ENCODE assay signal across 1 cellular context in genomic region chr5:126531543-126532120, GRCh38.
A peak's percentile ranks its signal among the peaks of the same experiment; 100 is the strongest.
TF ChIP-seq lines count a peak whose summit lies in the region.

No MANE protein-coding gene starts in this region.

TF ChIP-seq in K562, 482 proteins besides CTCF, POLR2A, EP300 and RAD21 (continued from another document and continues in another):
- TF ChIP-seq POLR2AphosphoS5 (IDR thresholded peaks at IDR 0.05; ENCODE audit: control insufficient read depth, insufficient read depth, low read depth, low read length), result peak; percentile 88
- peak; percentile 51; the same call in 1 of the 2 replicates for TF ChIP-seq SOX6 (IDR thresholded peaks at IDR 0.05)
- no peak for TF ChIP-seq RBM39 (optimal IDR thresholded peaks at IDR 0.05; ENCODE audit: low read depth, low read length)
- TF ChIP-seq NFIC (IDR thresholded peaks at IDR 0.05), result peak; percentile 94
- TF ChIP-seq CBFA2T3 (IDR thresholded peaks at IDR 0.05), result peak; percentile 95
- no peak for TF ChIP-seq SMAD3 (CRISPR knock-in tag; conservative IDR thresholded peaks at IDR 0.05)
- no peak for TF ChIP-seq TCF7 (IDR thresholded peaks at IDR 0.05; ENCODE audit: borderline replicate concordance)
- 0 out of 4 replicates have a peak, but pooled peaks of 1 of the 2 experiments have one; percentile 26 for TF ChIP-seq HDAC1 (IDR thresholded peaks at IDR 0.05)
- TF ChIP-seq ZBTB8A (IDR thresholded peaks at IDR 0.05; ENCODE audit: partially characterized antibody), result no peak
- TF ChIP-seq ETV5 (CRISPR knock-in tag; IDR thresholded peaks at IDR 0.05; ENCODE audit: low read depth), result peak; percentile 74; the same call in 1 of the 2 replicates
- TF ChIP-seq LEF1 (IDR thresholded peaks at IDR 0.05), result peak; percentile 37
- peak; percentile 88 for TF ChIP-seq TEAD4 (IDR thresholded peaks at IDR 0.05; ENCODE audit: low read length)
- TF ChIP-seq TEAD4 (CRISPR knock-in tag; IDR thresholded peaks at IDR 0.05; ENCODE audit: borderline replicate concordance), result no peak
- TF ChIP-seq, protein P1, sequence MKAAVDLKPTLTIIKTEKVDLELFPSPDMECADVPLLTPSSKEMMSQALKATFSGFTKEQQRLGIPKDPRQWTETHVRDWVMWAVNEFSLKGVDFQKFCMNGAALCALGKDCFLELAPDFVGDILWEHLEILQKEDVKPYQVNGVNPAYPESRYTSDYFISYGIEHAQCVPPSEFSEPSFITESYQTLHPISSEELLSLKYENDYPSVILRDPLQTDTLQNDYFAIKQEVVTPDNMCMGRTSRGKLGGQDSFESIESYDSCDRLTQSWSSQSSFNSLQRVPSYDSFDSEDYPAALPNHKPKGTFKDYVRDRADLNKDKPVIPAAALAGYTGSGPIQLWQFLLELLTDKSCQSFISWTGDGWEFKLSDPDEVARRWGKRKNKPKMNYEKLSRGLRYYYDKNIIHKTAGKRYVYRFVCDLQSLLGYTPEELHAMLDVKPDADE (conservative IDR thresholded peaks at IDR 0.05; ENCODE audit: control insufficient read depth, low read depth, low read length), result no peak
- TF ChIP-seq HCFC1 (IDR thresholded peaks at IDR 0.05; ENCODE audit: low read depth, low read length), result no peak
- TF ChIP-seq HDAC2 (IDR thresholded peaks at IDR 0.05), result peak; percentile 21; the same call in 1 of the 2 replicates
- TF ChIP-seq, protein P2, sequence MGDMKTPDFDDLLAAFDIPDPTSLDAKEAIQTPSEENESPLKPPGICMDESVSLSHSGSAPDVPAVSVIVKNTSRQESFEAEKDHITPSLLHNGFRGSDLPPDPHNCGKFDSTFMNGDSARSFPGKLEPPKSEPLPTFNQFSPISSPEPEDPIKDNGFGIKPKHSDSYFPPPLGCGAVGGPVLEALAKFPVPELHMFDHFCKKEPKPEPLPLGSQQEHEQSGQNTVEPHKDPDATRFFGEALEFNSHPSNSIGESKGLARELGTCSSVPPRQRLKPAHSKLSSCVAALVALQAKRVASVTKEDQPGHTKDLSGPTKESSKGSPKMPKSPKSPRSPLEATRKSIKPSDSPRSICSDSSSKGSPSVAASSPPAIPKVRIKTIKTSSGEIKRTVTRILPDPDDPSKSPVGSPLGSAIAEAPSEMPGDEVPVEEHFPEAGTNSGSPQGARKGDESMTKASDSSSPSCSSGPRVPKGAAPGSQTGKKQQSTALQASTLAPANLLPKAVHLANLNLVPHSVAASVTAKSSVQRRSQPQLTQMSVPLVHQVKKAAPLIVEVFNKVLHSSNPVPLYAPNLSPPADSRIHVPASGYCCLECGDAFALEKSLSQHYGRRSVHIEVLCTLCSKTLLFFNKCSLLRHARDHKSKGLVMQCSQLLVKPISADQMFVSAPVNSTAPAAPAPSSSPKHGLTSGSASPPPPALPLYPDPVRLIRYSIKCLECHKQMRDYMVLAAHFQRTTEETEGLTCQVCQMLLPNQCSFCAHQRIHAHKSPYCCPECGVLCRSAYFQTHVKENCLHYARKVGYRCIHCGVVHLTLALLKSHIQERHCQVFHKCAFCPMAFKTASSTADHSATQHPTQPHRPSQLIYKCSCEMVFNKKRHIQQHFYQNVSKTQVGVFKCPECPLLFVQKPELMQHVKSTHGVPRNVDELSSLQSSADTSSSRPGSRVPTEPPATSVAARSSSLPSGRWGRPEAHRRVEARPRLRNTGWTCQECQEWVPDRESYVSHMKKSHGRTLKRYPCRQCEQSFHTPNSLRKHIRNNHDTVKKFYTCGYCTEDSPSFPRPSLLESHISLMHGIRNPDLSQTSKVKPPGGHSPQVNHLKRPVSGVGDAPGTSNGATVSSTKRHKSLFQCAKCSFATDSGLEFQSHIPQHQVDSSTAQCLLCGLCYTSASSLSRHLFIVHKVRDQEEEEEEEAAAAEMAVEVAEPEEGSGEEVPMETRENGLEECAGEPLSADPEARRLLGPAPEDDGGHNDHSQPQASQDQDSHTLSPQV (IDR thresholded peaks at IDR 0.05), result peak; percentile 58
- no peak for TF ChIP-seq YBX1 (IDR thresholded peaks at IDR 0.05)
- TF ChIP-seq NCOR1 (IDR thresholded peaks at IDR 0.05), result peak; percentile 83
- TF ChIP-seq STAT5A (IDR thresholded peaks at IDR 0.05; ENCODE audit: borderline replicate concordance, low read length), result peak; percentile 71
- TF ChIP-seq KLF1 (tag; IDR thresholded peaks at IDR 0.05), result no peak
- no peak for TF ChIP-seq ZNF551 (CRISPR knock-in tag; IDR thresholded peaks at IDR 0.05)
- peak; percentile 43; the same call in 1 of the 2 replicates for TF ChIP-seq RNF2 (IDR thresholded peaks at IDR 0.05)
- no peak for TF ChIP-seq ZNF324 (CRISPR knock-in tag; IDR thresholded peaks at IDR 0.05)
- TF ChIP-seq CCNT2 (IDR thresholded peaks at IDR 0.05; ENCODE audit: borderline replicate concordance, extremely low read depth, insufficient read length, low read depth, low read length), result no peak
- no peak for TF ChIP-seq PYGO2 (tag; IDR thresholded peaks at IDR 0.05)
- TF ChIP-seq BCLAF1 (IDR thresholded peaks at IDR 0.05; ENCODE audit: borderline replicate concordance in 1 of 2, control insufficient read depth in 1 of 2, low read depth in 2 of 2, low read length in 1 of 2), result no peak
- TF ChIP-seq, protein P3, sequence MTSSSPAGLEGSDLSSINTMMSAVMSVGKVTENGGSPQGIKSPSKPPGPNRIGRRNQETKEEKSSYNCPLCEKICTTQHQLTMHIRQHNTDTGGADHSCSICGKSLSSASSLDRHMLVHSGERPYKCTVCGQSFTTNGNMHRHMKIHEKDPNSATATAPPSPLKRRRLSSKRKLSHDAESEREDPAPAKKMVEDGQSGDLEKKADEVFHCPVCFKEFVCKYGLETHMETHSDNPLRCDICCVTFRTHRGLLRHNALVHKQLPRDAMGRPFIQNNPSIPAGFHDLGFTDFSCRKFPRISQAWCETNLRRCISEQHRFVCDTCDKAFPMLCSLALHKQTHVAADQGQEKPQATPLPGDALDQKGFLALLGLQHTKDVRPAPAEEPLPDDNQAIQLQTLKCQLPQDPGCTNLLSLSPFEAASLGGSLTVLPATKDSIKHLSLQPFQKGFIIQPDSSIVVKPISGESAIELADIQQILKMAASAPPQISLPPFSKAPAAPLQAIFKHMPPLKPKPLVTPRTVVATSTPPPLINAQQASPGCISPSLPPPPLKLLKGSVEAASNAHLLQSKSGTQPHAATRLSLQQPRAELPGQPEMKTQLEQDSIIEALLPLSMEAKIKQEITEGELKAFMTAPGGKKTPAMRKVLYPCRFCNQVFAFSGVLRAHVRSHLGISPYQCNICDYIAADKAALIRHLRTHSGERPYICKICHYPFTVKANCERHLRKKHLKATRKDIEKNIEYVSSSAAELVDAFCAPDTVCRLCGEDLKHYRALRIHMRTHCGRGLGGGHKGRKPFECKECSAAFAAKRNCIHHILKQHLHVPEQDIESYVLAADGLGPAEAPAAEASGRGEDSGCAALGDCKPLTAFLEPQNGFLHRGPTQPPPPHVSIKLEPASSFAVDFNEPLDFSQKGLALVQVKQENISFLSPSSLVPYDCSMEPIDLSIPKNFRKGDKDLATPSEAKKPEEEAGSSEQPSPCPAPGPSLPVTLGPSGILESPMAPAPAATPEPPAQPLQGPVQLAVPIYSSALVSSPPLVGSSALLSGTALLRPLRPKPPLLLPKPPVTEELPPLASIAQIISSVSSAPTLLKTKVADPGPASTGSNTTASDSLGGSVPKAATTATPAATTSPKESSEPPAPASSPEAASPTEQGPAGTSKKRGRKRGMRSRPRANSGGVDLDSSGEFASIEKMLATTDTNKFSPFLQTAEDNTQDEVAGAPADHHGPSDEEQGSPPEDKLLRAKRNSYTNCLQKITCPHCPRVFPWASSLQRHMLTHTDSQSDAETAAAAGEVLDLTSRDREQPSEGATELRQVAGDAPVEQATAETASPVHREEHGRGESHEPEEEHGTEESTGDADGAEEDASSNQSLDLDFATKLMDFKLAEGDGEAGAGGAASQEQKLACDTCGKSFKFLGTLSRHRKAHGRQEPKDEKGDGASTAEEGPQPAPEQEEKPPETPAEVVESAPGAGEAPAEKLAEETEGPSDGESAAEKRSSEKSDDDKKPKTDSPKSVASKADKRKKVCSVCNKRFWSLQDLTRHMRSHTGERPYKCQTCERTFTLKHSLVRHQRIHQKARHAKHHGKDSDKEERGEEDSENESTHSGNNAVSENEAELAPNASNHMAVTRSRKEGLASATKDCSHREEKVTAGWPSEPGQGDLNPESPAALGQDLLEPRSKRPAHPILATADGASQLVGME (CRISPR knock-in tag; IDR thresholded peaks at IDR 0.05), result no peak
- TF ChIP-seq, protein P4, sequence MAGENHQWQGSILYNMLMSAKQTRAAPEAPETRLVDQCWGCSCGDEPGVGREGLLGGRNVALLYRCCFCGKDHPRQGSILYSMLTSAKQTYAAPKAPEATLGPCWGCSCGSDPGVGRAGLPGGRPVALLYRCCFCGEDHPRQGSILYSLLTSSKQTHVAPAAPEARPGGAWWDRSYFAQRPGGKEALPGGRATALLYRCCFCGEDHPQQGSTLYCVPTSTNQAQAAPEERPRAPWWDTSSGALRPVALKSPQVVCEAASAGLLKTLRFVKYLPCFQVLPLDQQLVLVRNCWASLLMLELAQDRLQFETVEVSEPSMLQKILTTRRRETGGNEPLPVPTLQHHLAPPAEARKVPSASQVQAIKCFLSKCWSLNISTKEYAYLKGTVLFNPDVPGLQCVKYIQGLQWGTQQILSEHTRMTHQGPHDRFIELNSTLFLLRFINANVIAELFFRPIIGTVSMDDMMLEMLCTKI (IDR thresholded peaks at IDR 0.05; ENCODE audit: partially characterized antibody), result no peak
- peak; percentile 84 for TF ChIP-seq SMARCA4 (IDR thresholded peaks at IDR 0.05)
- TF ChIP-seq ZKSCAN1 (IDR thresholded peaks at IDR 0.05; ENCODE audit: low read depth, low read length), result no peak
- no peak for TF ChIP-seq E4F1 (CRISPR knock-in tag; IDR thresholded peaks at IDR 0.05; ENCODE audit: borderline replicate concordance)
- TF ChIP-seq ZNF175 (CRISPR knock-in tag; IDR thresholded peaks at IDR 0.05; ENCODE audit: low read depth), result no peak
- TF ChIP-seq KLF16 (IDR thresholded peaks at IDR 0.05), result peak; percentile 70
- TF ChIP-seq GABPA (tag; conservative IDR thresholded peaks at IDR 0.05; ENCODE audit: low read depth), result peak; percentile 50
- 0 out of 2 replicates have a peak, but pooled peaks have one; percentile 35 for TF ChIP-seq ZNF589 (CRISPR knock-in tag; IDR thresholded peaks at IDR 0.05; ENCODE audit: low read depth)
- no peak for TF ChIP-seq POU5F1 (IDR thresholded peaks at IDR 0.05; ENCODE audit: borderline replicate concordance, low read depth, low read length, partially characterized antibody)
- TF ChIP-seq IRF2 (CRISPR knock-in tag; IDR thresholded peaks at IDR 0.05), result no peak
- TF ChIP-seq, protein P5, sequence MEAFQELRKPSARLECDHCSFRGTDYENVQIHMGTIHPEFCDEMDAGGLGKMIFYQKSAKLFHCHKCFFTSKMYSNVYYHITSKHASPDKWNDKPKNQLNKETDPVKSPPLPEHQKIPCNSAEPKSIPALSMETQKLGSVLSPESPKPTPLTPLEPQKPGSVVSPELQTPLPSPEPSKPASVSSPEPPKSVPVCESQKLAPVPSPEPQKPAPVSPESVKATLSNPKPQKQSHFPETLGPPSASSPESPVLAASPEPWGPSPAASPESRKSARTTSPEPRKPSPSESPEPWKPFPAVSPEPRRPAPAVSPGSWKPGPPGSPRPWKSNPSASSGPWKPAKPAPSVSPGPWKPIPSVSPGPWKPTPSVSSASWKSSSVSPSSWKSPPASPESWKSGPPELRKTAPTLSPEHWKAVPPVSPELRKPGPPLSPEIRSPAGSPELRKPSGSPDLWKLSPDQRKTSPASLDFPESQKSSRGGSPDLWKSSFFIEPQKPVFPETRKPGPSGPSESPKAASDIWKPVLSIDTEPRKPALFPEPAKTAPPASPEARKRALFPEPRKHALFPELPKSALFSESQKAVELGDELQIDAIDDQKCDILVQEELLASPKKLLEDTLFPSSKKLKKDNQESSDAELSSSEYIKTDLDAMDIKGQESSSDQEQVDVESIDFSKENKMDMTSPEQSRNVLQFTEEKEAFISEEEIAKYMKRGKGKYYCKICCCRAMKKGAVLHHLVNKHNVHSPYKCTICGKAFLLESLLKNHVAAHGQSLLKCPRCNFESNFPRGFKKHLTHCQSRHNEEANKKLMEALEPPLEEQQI (IDR thresholded peaks at IDR 0.05), result no peak
- 0 out of 2 replicates have a peak, but pooled peaks have one; percentile 9 for TF ChIP-seq MEF2A (IDR thresholded peaks at IDR 0.05; ENCODE audit: control insufficient read depth, low read depth, low read length)
- TF ChIP-seq ZKSCAN8 (CRISPR knock-in tag; IDR thresholded peaks at IDR 0.05), result peak; percentile 40; the same call in 1 of the 2 replicates
- peak; percentile 26 for TF ChIP-seq DACH1 (IDR thresholded peaks at IDR 0.05; ENCODE audit: partially characterized antibody)
- TF ChIP-seq MIER1 (IDR thresholded peaks at IDR 0.05; ENCODE audit: low read depth), result no peak
- no peak for TF ChIP-seq RBFOX2 (IDR thresholded peaks at IDR 0.05; ENCODE audit: low read depth, low read length)
